ENCODE assay signal across 10 cellular contexts in the genomic region with DNA sequence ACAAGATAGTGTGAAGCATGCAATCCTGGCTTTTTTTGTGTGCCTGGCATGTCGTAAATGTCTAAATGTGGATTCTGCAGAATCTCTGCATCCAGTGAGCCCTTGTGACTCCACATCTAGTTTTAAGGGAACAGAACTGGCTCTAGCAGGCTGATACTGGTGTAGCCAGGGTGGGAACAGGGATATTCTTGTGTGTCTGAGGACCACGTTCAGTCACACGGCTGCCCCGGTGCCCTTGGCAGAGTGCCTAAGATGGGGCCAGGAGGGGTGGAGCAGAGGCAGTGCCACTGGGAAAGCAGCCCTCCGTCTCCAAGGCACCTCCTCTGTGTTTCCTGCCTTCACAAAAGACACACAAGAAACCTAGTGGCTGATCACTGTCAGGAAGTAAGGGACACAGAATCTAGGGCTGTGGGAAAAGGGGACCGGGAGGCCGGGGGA.
DNase-seq lines count a peak whose midpoint lies in the region; ATAC-seq lines count a peak whose summit lies in the region.
"Had no signal": no experiment of that assay in that cellular context is flagged by ENCODE, and none has a peak within 500 bp of the region (broad histone marks: within the 10 kb centered on the region; RNA-seq: fewer than 3 reads in every experiment).

No MANE protein-coding gene starts in this region.

- H3K4me1 ChIP-seq in rectal smooth muscle tissue (ENCODE audit: control insufficient read depth, insufficient read depth, low read length) = peaks cover 30% of the 10 kb centered on the region

- H3K36me3 ChIP-seq in rectal smooth muscle tissue (ENCODE audit: control insufficient read depth, insufficient read depth, low read length) = no peaks in the 10 kb centered on the region

- intact Hi-C loops in Right ventricle myocardium superior (cut with DNase I) = no loop called here

- no peaks in the 10 kb centered on the region for H3K27me3 ChIP-seq in rectal smooth muscle tissue (ENCODE audit: control insufficient read depth, insufficient read depth, low read length)

- H3K4me3 ChIP-seq in rectal smooth muscle tissue (ENCODE audit: low read length) = peak overlapping the region; percentile 12

- peak; percentile 13 for DNase-seq in GM04503 (ENCODE audit: low read depth)
- peak; percentile 15 for DNase-seq in RPMI8226
- DNase-seq in Right ventricle myocardium superior = peak; percentile 40
- no peak for DNase-seq in activated CD4-positive, alpha-beta T cell treated with anti-CD3 and anti-CD28 coated beads, Interleukin-2, amount 50 U/mL, for 1 hour
- no peak for DNase-seq in NCI-H146 (lab: John Stamatoyannopoulos, UW)
- no peak for DNase-seq in T1000 (lab: John Stamatoyannopoulos, UW)
- DNase-seq: NCI-H1694 treated with DMSO at 0.1 percent for 48 hours had no signal

- peak; percentile 57 for ATAC-seq in Right ventricle myocardium superior (ENCODE audit: poor library complexity)
- no peak for ATAC-seq in GM21529 (IDR thresholded peaks at IDR 0.05; ENCODE audit: unreplicated experiment)
- ATAC-seq: natural killer cell treated with Interleukin-12 subunit alpha and Interleukin-12 subunit beta and Interleukin-15 and Interleukin-18, amount 100 ng/mL, for 72 hours had no signal

- no peak overlapping the region for H3K9ac ChIP-seq in rectal smooth muscle tissue (ENCODE audit: low read length)

- H3K27ac ChIP-seq in rectal smooth muscle tissue (ENCODE audit: low read depth, low read length) = peak overlapping the region; percentile 96

Comparison
In these comparisons a context has a peak if more than half of its experiments do, and no peak if none do; other contexts are left out.
1. DNase-seq: peak in GM04503 (single experiment), RPMI8226 (single experiment) and Right ventricle myocardium superior (single experiment); none in activated CD4-positive, alpha-beta T cell treated with anti-CD3 and anti-CD28 coated beads, Interleukin-2, amount 50 U/mL, for 1 hour (single experiment), NCI-H146 (single experiment) and T1000 (single experiment).